Comparison of ENCODE assay signal across 8 cellular contexts in genomic region chr2:238334885-238335284, GRCh38.
"Had no signal": no experiment of that assay in that cellular context is flagged by ENCODE, and none has a peak within 500 bp of the region (broad histone marks: within the 10 kb centered on the region; RNA-seq: fewer than 3 reads in every experiment).

No MANE protein-coding gene starts in this region.

- FAIRE-seq: H1, H54, HTR-8/SVneo, K562 had no signal

- H3K4me3 ChIP-seq: GM23338, K562 had no signal

- ATAC-seq: GM23338, K562 had no signal

- DNase-seq: H9, HCEC 1CT, IMR-90 had no signal
